19 cellular contexts compared by ENCODE assay signal in the genomic region with DNA sequence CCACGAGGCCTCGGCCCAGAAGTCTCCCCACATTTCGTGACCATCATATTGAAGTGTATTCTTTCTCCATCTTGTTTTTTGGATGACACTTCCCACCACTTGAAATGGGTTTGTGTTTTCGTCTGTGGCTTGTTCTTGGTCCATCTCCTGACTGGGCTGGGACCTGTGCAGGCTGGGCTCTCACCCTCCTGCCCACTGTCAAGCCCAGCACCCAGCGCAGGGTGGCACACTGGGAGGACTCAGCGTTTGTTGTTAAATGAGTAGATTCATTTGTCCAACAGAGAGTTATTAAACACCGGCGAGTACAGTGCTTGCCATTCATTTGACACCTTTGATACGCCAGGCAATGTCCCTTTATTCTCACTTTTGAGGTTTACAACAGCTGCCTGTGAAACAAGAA.
"Had no signal": no experiment of that assay in that cellular context is flagged by ENCODE, and none has a peak within 500 bp of the region (broad histone marks: within the 10 kb centered on the region; RNA-seq: fewer than 3 reads in every experiment).

No MANE protein-coding gene starts in this region.

- H3K4me1 Mint-ChIP-seq: naive thymus-derived CD8-positive, alpha-beta T cell; stimulated activated naive B cell treated with anti-CD40 and anti-IgM and Interleukin-4, amounts not matched to agents 10 μg/mL and 1 μg/mL and 100 μg/mL, for 72 hours; stimulated activated naive CD8-positive, alpha-beta T cell treated with anti-CD3 and anti-CD28 coated beads, Interleukin-15, amount 100 ng/mL, for 72 hours had no signal

- H3K27ac Mint-ChIP-seq: stimulated activated naive B cell treated with anti-CD40 and anti-IgM and Interleukin-4, amounts not matched to agents 10 μg/mL and 1 μg/mL and 100 μg/mL, for 72 hours; stimulated activated naive CD8-positive, alpha-beta T cell treated with anti-CD3 and anti-CD28 coated beads, Interleukin-15, amount 100 ng/mL, for 72 hours had no signal

- H3K4me1 ChIP-seq: esophagus muscularis mucosa, gastrocnemius medialis, testis, tibial nerve, upper lobe of right lung had no signal

- H3K4me3 ChIP-seq: dorsolateral prefrontal cortex, esophagus muscularis mucosa, gastrocnemius medialis, smooth muscle cell, testis, tibial nerve, upper lobe of right lung had no signal

- H3K9me3 ChIP-seq: esophagus muscularis mucosa, gastrocnemius medialis, testis, tibial nerve, upper lobe of right lung had no signal

- H3K27me3 Mint-ChIP-seq: naive thymus-derived CD8-positive, alpha-beta T cell; stimulated activated naive B cell treated with anti-CD40 and anti-IgM and Interleukin-4, amounts not matched to agents 10 μg/mL and 1 μg/mL and 100 μg/mL, for 72 hours; stimulated activated naive CD8-positive, alpha-beta T cell treated with anti-CD3 and anti-CD28 coated beads, Interleukin-15, amount 100 ng/mL, for 72 hours had no signal

- ATAC-seq: naive thymus-derived CD8-positive, alpha-beta T cell; right cardiac atrium; stimulated activated naive B cell treated with anti-CD40 and anti-IgM and Interleukin-4, amounts not matched to agents 10 μg/mL and 1 μg/mL and 100 μg/mL, for 72 hours; stimulated activated naive CD8-positive, alpha-beta T cell treated with anti-CD3 and anti-CD28 coated beads, Interleukin-15, amount 100 ng/mL, for 72 hours; upper lobe of right lung had no signal

- H3K4me2 ChIP-seq: smooth muscle cell had no signal

- DNase-seq: central memory CD4-positive, alpha-beta T cell; cortex of kidney; effector CD8-positive, alpha-beta T cell; glutamatergic neuron; kidney glomerular epithelial cell; mammary epithelial cell; naive thymus-derived CD8-positive, alpha-beta T cell; stimulated activated CD4-positive, alpha-beta T cell treated with anti-CD3 and anti-CD28 coated beads, Interleukin-4, amount 100 ng/mL, for 1 hour; stimulated activated CD8-positive, alpha-beta memory T cell treated with anti-CD3 and anti-CD28 coated beads, Interleukin-4, amount 100 ng/mL, for 48 hours; stimulated activated naive B cell treated with anti-CD40 and anti-IgM and Interleukin-4, amounts not matched to agents 10 μg/mL and 1 μg/mL and 100 μg/mL, for 72 hours; stimulated activated naive CD8-positive, alpha-beta T cell treated with anti-CD3 and anti-CD28 coated beads, Interleukin-15, amount 100 ng/mL, for 72 hours; testis; upper lobe of right lung had no signal

- H3K36me3 ChIP-seq: gastrocnemius medialis, upper lobe of right lung had no signal

- H3K27me3 ChIP-seq: dorsolateral prefrontal cortex, esophagus muscularis mucosa, gastrocnemius medialis, testis, tibial nerve, upper lobe of right lung had no signal

- H3K27ac ChIP-seq: dorsolateral prefrontal cortex, esophagus muscularis mucosa, testis, tibial nerve, upper lobe of right lung had no signal

- H3K9me3 Mint-ChIP-seq: naive thymus-derived CD8-positive, alpha-beta T cell; stimulated activated naive B cell treated with anti-CD40 and anti-IgM and Interleukin-4, amounts not matched to agents 10 μg/mL and 1 μg/mL and 100 μg/mL, for 72 hours; stimulated activated naive CD8-positive, alpha-beta T cell treated with anti-CD3 and anti-CD28 coated beads, Interleukin-15, amount 100 ng/mL, for 72 hours had no signal

- H3K36me3 Mint-ChIP-seq: stimulated activated naive B cell treated with anti-CD40 and anti-IgM and Interleukin-4, amounts not matched to agents 10 μg/mL and 1 μg/mL and 100 μg/mL, for 72 hours had no signal

- H3K4me3 Mint-ChIP-seq: naive thymus-derived CD8-positive, alpha-beta T cell; stimulated activated naive B cell treated with anti-CD40 and anti-IgM and Interleukin-4, amounts not matched to agents 10 μg/mL and 1 μg/mL and 100 μg/mL, for 72 hours; stimulated activated naive CD8-positive, alpha-beta T cell treated with anti-CD3 and anti-CD28 coated beads, Interleukin-15, amount 100 ng/mL, for 72 hours had no signal
